In genomic region chr17:77474292-77474988, GRCh38 we compare ENCODE assay signal across 8 cellular contexts.
DNase-seq lines count a peak whose midpoint lies in the region; ATAC-seq, FAIRE-seq and TF ChIP-seq lines count a peak whose summit lies in the region.

No MANE protein-coding gene starts in this region.

- ATAC-seq in natural killer cell treated with Interleukin-12 subunit alpha and Interleukin-12 subunit beta and Interleukin-15 and Interleukin-18, amount 100 ng/mL, for 72 hours: no peak
- ATAC-seq in GM21717 (IDR thresholded peaks at IDR 0.05; ENCODE audit: unreplicated experiment): no peak

- CTCF ChIA-PET in Calu3 (lab: Charles Lee) (interaction anchor here (1.0 to 2.3 kb wide), 4 partner anchors 15 to 149 kb away, joined by 3 to 11 read pairs (median 3); no protein-coding TSS in a partner anchor), mammary epithelial cell (lab: Charles Lee; ENCODE audit: low non-redundant PET) (no interaction called here)

- dilution Hi-C loops in mammary epithelial cell (cut with HindIII; ENCODE audit: low sequenced_read_pairs): loop anchor here (5.0 kb wide), 1 partner anchor 52 kb away; no protein-coding TSS in a partner anchor

- peaks cover 71% of the 10 kb centered on the region for H3K36me3 ChIP-seq in MG63
- no peaks in the 10 kb centered on the region for H3K36me3 ChIP-seq in mammary epithelial cell (ENCODE audit: insufficient read depth, low read length)

- no peaks in the 10 kb centered on the region for H3K27me3 Mint-ChIP-seq in Calu3 (ENCODE audit: unreplicated experiment)
- no peaks in the 10 kb centered on the region for H3K27me3 Mint-ChIP-seq in natural killer cell treated with Interleukin-12 subunit alpha and Interleukin-12 subunit beta and Interleukin-15 and Interleukin-18, amount 100 ng/mL, for 72 hours

- H3K36me3 Mint-ChIP-seq in Calu3 (ENCODE audit: insufficient read depth, unreplicated experiment): peaks cover 72% of the 10 kb centered on the region
- H3K36me3 Mint-ChIP-seq in natural killer cell treated with Interleukin-12 subunit alpha and Interleukin-12 subunit beta and Interleukin-15 and Interleukin-18, amount 100 ng/mL, for 72 hours: peaks cover 12% of the 10 kb centered on the region

- TF ChIP-seq CTCF in Calu3 (IDR thresholded peaks at IDR 0.05; ENCODE audit: unreplicated experiment): no peak
- no peak for TF ChIP-seq CTCF in mammary epithelial cell (conservative IDR thresholded peaks at IDR 0.05 in 1 of 2, IDR thresholded peaks at IDR 0.05 in 1 of 2; ENCODE audit: extremely low read depth in 1 of 2, insufficient read depth in 1 of 2, low read depth in 1 of 2, low read length in 2 of 2)
- TF ChIP-seq CTCF in D721Med (IDR thresholded peaks at IDR 0.05; ENCODE audit: insufficient read depth, missing control alignments): no peak

- FAIRE-seq in D721Med (lab: Jason Lieb, UNC): no peak

- peak overlapping the region; percentile 60 for H3K4me3 Mint-ChIP-seq in Calu3 (ENCODE audit: low read depth, unreplicated experiment)
- peak overlapping the region; percentile 89 for H3K4me3 Mint-ChIP-seq in natural killer cell treated with Interleukin-12 subunit alpha and Interleukin-12 subunit beta and Interleukin-15 and Interleukin-18, amount 100 ng/mL, for 72 hours

- peak overlapping the region; percentile 92 for H3K27ac Mint-ChIP-seq in Calu3 (ENCODE audit: unreplicated experiment)
- H3K27ac Mint-ChIP-seq in natural killer cell treated with Interleukin-12 subunit alpha and Interleukin-12 subunit beta and Interleukin-15 and Interleukin-18, amount 100 ng/mL, for 72 hours: peak overlapping the region; percentile 78 to 89

- no TSS peak for BruUV-seq in Calu3 (replicated peaks; lab: Mats Ljungman, UMichigan)
- BruUV-seq in mammary epithelial cell (replicated peaks; lab: Mats Ljungman, UMichigan): no TSS peak

- H3K4me1 ChIP-seq in mammary epithelial cell (ENCODE audit: insufficient read depth, low read length): peaks cover 93% of the 10 kb centered on the region

- DNase-seq in Calu3 (no peak), MG63 (peak; percentile 76), mammary epithelial cell (no peak), D721Med (ENCODE audit: insufficient read length, low spot score) (no peak), HPDE6-E6E7 (ENCODE audit: extremely low spot score) (no peak)
- no peak for DNase-seq in natural killer cell treated with Interleukin-12 subunit alpha and Interleukin-12 subunit beta and Interleukin-15 and Interleukin-18, amount 100 ng/mL, for 72 hours (ENCODE audit: low spot score)
- DNase-seq in stimulated activated CD4-positive, alpha-beta T cell treated with anti-CD3 and anti-CD28 coated beads, Interleukin-2, amount 100 ng/mL, for 48 hours: no peak

- in situ Hi-C loops in mammary epithelial cell (cut with MboI; ENCODE audit: low sequenced_read_pairs in 2 of 2): loop anchor here in 1 of 2 donors (5.0 kb wide), 1 partner anchor 47 kb away; no protein-coding TSS in a partner anchor

- WGBS in mammary epithelial cell (ENCODE audit: low coverage, missing lambda C conversion rate): 71% methylated on average over 11 of the region's 12 CpGs

- H3K4me1 Mint-ChIP-seq in Calu3 (ENCODE audit: low read depth, unreplicated experiment): peaks cover 71% of the 10 kb centered on the region
- peaks cover 76 to 83% of the 10 kb centered on the region in 2 donors for H3K4me1 Mint-ChIP-seq in natural killer cell treated with Interleukin-12 subunit alpha and Interleukin-12 subunit beta and Interleukin-15 and Interleukin-18, amount 100 ng/mL, for 72 hours (ENCODE audit: low read depth in 2 of 2)

- no peaks in the 10 kb centered on the region for H4K20me1 ChIP-seq in mammary epithelial cell (ENCODE audit: insufficient read depth, low read length)

- peak overlapping the region; percentile 43 for H3K9ac ChIP-seq in mammary epithelial cell (ENCODE audit: insufficient read depth, low read length)

- peak overlapping the region; percentile 43 for H3K4me2 ChIP-seq in mammary epithelial cell (ENCODE audit: insufficient read depth, low read depth, low read length)

- H3K9me3 ChIP-seq in MG63: no peaks in the 10 kb centered on the region
- no peaks in the 10 kb centered on the region for H3K9me3 ChIP-seq in mammary epithelial cell (replicated peaks; ENCODE audit: insufficient read depth, low read length)

- H3K79me2 ChIP-seq in mammary epithelial cell (ENCODE audit: insufficient read depth, low read length): peaks cover 91% of the 10 kb centered on the region

- no peaks in the 10 kb centered on the region for H3K27me3 ChIP-seq in MG63
- H3K27me3 ChIP-seq in mammary epithelial cell (ENCODE audit: insufficient read depth, low read length): no peaks in the 10 kb centered on the region

- H3K9me3 Mint-ChIP-seq in Calu3 (ENCODE audit: low read depth, unreplicated experiment): no peaks in the 10 kb centered on the region
- peaks cover 10% of the 10 kb centered on the region for H3K9me3 Mint-ChIP-seq in natural killer cell treated with Interleukin-12 subunit alpha and Interleukin-12 subunit beta and Interleukin-15 and Interleukin-18, amount 100 ng/mL, for 72 hours

- no peak overlapping the region for H2AFZ ChIP-seq in mammary epithelial cell (ENCODE audit: low read depth, low read length)

- peak overlapping the region; percentile 82 for H3K27ac ChIP-seq in mammary epithelial cell (ENCODE audit: insufficient read depth, low read depth, low read length)

- H3K4me3 ChIP-seq in MG63 (no peak overlapping the region), mammary epithelial cell (replicated peaks in 1 of 3; ENCODE audit: insufficient read depth in 1 of 3, low read depth in 2 of 3, low read length in 3 of 3) (no peak overlapping the region)

- intact Hi-C loops in Calu3 (cut with micrococcal nuclease; ENCODE audit: unreplicated experiment): loop anchor here (1.0 kb wide), 1 partner anchor 80 kb away; no protein-coding TSS in a partner anchor
- intact Hi-C loops in mammary epithelial cell (cut with micrococcal nuclease): no loop called here
